Comparison of ENCODE assay signal across 8 cellular contexts in genomic region chr4:54322817-54323417, GRCh38.
A peak's percentile ranks its signal among the peaks of the same experiment; 100 is the strongest.
DNase-seq lines count a peak whose midpoint lies in the region; ATAC-seq lines count a peak whose summit lies in the region.

No MANE protein-coding gene starts in this region.

- H3K4me1 Mint-ChIP-seq in stimulated activated memory B cell treated with anti-CD40 and anti-IgM and Interleukin-4, amounts not matched to agents 10 μg/mL and 1 μg/mL and 100 μg/mL, for 72 hours: peaks cover 8% of the 10 kb centered on the region

- no peaks in the 10 kb centered on the region for H3K36me3 ChIP-seq in effector memory CD4-positive, alpha-beta T cell (ENCODE audit: control insufficient read depth, insufficient read depth, low read length)

- no peak overlapping the region for H3K4me3 Mint-ChIP-seq in stimulated activated memory B cell treated with anti-CD40 and anti-IgM and Interleukin-4, amounts not matched to agents 10 μg/mL and 1 μg/mL and 100 μg/mL, for 72 hours

- no peak overlapping the region for H3K4me3 ChIP-seq in effector memory CD4-positive, alpha-beta T cell (ENCODE audit: insufficient read depth, low read depth, low read length, poor library complexity, severe bottlenecking)

- no peaks in the 10 kb centered on the region for H3K4me1 ChIP-seq in effector memory CD4-positive, alpha-beta T cell (ENCODE audit: control insufficient read depth, insufficient read depth, low read length, poor library complexity, severe bottlenecking)

- no peak overlapping the region for H3K27ac Mint-ChIP-seq in stimulated activated memory B cell treated with anti-CD40 and anti-IgM and Interleukin-4, amounts not matched to agents 10 μg/mL and 1 μg/mL and 100 μg/mL, for 72 hours

- H3K9me3 Mint-ChIP-seq in stimulated activated memory B cell treated with anti-CD40 and anti-IgM and Interleukin-4, amounts not matched to agents 10 μg/mL and 1 μg/mL and 100 μg/mL, for 72 hours: no peaks in the 10 kb centered on the region

- peak; percentile 74 for ATAC-seq in GM19328 (IDR thresholded peaks at IDR 0.05; ENCODE audit: unreplicated experiment)
- ATAC-seq in HG03354 (IDR thresholded peaks at IDR 0.05; ENCODE audit: poor library complexity, severe bottlenecking, unreplicated experiment): peak; percentile 81
- peak; percentile 61 for ATAC-seq in stimulated activated memory B cell treated with anti-CD40 and anti-IgM and Interleukin-4, amounts not matched to agents 10 μg/mL and 1 μg/mL and 100 μg/mL, for 72 hours

- no peak overlapping the region for H3K27ac ChIP-seq in effector memory CD4-positive, alpha-beta T cell (ENCODE audit: insufficient read depth, low read length, poor library complexity, severe bottlenecking)

- no peaks in the 10 kb centered on the region for H3K27me3 ChIP-seq in effector memory CD4-positive, alpha-beta T cell (replicated peaks; ENCODE audit: control insufficient read depth, insufficient read depth, low read length, poor library complexity, severe bottlenecking)

- no peaks in the 10 kb centered on the region for H3K9me3 ChIP-seq in effector memory CD4-positive, alpha-beta T cell (ENCODE audit: control insufficient read depth, low read length)

- H3K27me3 Mint-ChIP-seq in stimulated activated memory B cell treated with anti-CD40 and anti-IgM and Interleukin-4, amounts not matched to agents 10 μg/mL and 1 μg/mL and 100 μg/mL, for 72 hours: no peaks in the 10 kb centered on the region

- peak; percentile 31 for DNase-seq in CMK (ENCODE audit: low read depth)
- peak; percentile 37 for DNase-seq in NCI-H2196 treated with DMSO at 0.1 percent for 48 hours (lab: John Stamatoyannopoulos, UW; ENCODE audit: unreplicated experiment)
- DNase-seq in activated CD4-positive, alpha-beta T cell treated with anti-CD3 and anti-CD28 coated beads for 48 hours: peak; percentile 65
- peak in 2 of 3 donors; percentile 3 to 25 for DNase-seq in effector memory CD4-positive, alpha-beta T cell
- DNase-seq in medulla oblongata (ENCODE audit: extremely low spot score): peak; percentile 82

- no peaks in the 10 kb centered on the region for H3K36me3 Mint-ChIP-seq in stimulated activated memory B cell treated with anti-CD40 and anti-IgM and Interleukin-4, amounts not matched to agents 10 μg/mL and 1 μg/mL and 100 μg/mL, for 72 hours

Comparison
In these comparisons a context has a peak if more than half of its experiments do, and no peak if none do; other contexts are left out.
1. DNase-seq: peak in every context shown above with its lines; median percentile 82 in medulla oblongata; 65 in activated CD4-positive, alpha-beta T cell treated with anti-CD3 and anti-CD28 coated beads for 48 hours; 37 in NCI-H2196 treated with DMSO at 0.1 percent for 48 hours; 31 in CMK; 14 in effector memory CD4-positive, alpha-beta T cell.